In genomic region chr16:83244057-83244456, GRCh38 we compare ENCODE assay signal across 21 cellular contexts.
"Had no signal": no experiment of that assay in that cellular context is flagged by ENCODE, and none has a peak within 500 bp of the region (broad histone marks: within the 10 kb centered on the region; RNA-seq: fewer than 3 reads in every experiment).

No MANE protein-coding gene starts in this region.

- DNase-seq: effector memory CD8-positive, alpha-beta T cell; gastrocnemius medialis; heart right ventricle; hypothalamus; mucosa of descending colon; naive thymus-derived CD8-positive, alpha-beta T cell; spleen; stimulated activated CD4-positive, alpha-beta T cell treated with anti-CD3 and anti-CD28 coated beads, Interleukin-15, amount 100 ng/mL, for 24 hours; stimulated activated CD4-positive, alpha-beta T cell treated with anti-CD3 and anti-CD28 coated beads, Interleukin-1b, Interleukin-23, amount 100 ng/mL, for 48 hours; stimulated activated CD4-positive, alpha-beta T cell treated with anti-CD3 and anti-CD28 coated beads, Interleukin-4, amount 100 ng/mL, for 24 hours; stimulated activated naive CD8-positive, alpha-beta T cell treated with anti-CD3 and anti-CD28 coated beads, Interleukin-15, amount 100 ng/mL, for 72 hours; testis; upper lobe of right lung had no signal

- H3K27me3 ChIP-seq: esophagus muscularis mucosa, gastrocnemius medialis, heart right ventricle, neutrophil, testis, tibial nerve, upper lobe of right lung, vagina had no signal

- H3K27ac ChIP-seq: epithelial cell of prostate, esophagus muscularis mucosa, gastrocnemius medialis, heart right ventricle, neutrophil, spleen, testis, tibial nerve, upper lobe of right lung, vagina had no signal

- ATAC-seq: effector memory CD8-positive, alpha-beta T cell; gastrocnemius medialis; heart right ventricle; left lobe of liver; mucosa of descending colon; naive thymus-derived CD8-positive, alpha-beta T cell; sciatic nerve; stimulated activated memory B cell treated with anti-CD40 and anti-IgM and Interleukin-4, amounts not matched to agents 10 μg/mL and 1 μg/mL and 100 μg/mL, for 72 hours; stimulated activated naive CD8-positive, alpha-beta T cell treated with anti-CD3 and anti-CD28 coated beads, Interleukin-15, amount 100 ng/mL, for 72 hours; upper lobe of right lung had no signal

- H3K4me1 ChIP-seq: esophagus muscularis mucosa, spleen, testis, upper lobe of right lung, vagina had no signal

- H3K4me3 ChIP-seq: esophagus muscularis mucosa, gastrocnemius medialis, heart right ventricle, mucosa of descending colon, spleen, testis, tibial nerve, upper lobe of right lung, vagina had no signal

- H3K9me3 ChIP-seq: esophagus muscularis mucosa, gastrocnemius medialis, heart right ventricle, mucosa of descending colon, neutrophil, spleen, testis, tibial nerve, upper lobe of right lung, vagina had no signal

- H3K36me3 ChIP-seq: esophagus muscularis mucosa, gastrocnemius medialis, heart right ventricle, neutrophil, spleen, tibial nerve, upper lobe of right lung, vagina had no signal
